ENCODE assay signal across 8 cellular contexts in the genomic region with DNA sequence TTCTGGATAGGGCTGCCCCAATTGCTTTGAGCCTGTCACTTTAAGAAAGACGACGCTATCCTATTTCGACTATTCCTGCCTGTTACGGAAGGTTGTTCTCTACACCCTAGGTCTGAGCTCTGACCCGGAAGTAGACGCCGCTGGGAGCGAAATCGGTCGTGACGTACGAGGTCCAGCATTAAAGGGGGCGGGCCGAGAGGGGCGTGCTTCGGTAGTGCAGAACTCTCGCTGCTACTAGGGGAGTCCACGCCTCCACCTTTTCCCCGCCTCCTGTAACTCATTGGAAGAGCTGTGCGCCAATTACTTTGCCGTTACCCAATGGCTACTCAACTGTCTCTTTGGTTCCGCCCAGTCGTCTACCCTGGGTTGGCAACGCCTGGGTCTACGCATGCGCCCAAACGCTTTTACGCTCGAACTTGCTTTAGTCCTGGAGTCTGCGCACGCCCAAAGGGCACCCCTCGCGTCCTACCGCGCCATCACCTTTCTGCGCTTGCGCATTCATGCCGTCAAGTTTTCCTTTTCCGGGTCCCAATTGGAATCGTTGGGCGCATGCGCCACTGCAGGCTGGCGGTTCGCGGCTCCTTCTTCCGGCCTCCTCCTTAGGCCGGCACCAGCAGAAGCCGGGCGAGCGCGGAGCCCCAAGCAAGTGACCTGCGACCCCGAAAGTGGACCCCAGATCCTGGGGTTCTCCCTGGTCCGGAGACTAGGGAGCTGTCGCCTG.
A peak's percentile ranks its signal among the peaks of the same experiment; 100 is the strongest.
DNase-seq lines count a peak whose midpoint lies in the region; ATAC-seq and TF ChIP-seq lines count a peak whose summit lies in the region.

TSS of gene PCNX3 (plus strand) at position 548 of the 721 bp plus-strand sequence. CDS start 536 bp downstream, outside the sequence.

- no peaks in the 10 kb centered on the region for H3K9me3 Mint-ChIP-seq in activated naive CD4-positive, alpha-beta T cell treated with anti-CD3 and anti-CD28 coated beads, Interleukin-2, amount 50 U/mL, for 24 hours

- H3K27me3 Mint-ChIP-seq in activated naive CD4-positive, alpha-beta T cell treated with anti-CD3 and anti-CD28 coated beads, Interleukin-2, amount 50 U/mL, for 24 hours, result no peaks in the 10 kb centered on the region

- peaks cover 42% of the 10 kb centered on the region for H3K4me1 Mint-ChIP-seq in activated naive CD4-positive, alpha-beta T cell treated with anti-CD3 and anti-CD28 coated beads, Interleukin-2, amount 50 U/mL, for 24 hours

- ATAC-seq in HG02588 (IDR thresholded peaks at IDR 0.05; ENCODE audit: unreplicated experiment) (peak; percentile 77), SK-N-SH treated with all-trans-retinoic acid at 6 μM for 48 hours (peak; percentile 88)

- peak within 1 kb of the TSS; percentile 88 for H3K27ac Mint-ChIP-seq in activated naive CD4-positive, alpha-beta T cell treated with anti-CD3 and anti-CD28 coated beads, Interleukin-2, amount 50 U/mL, for 24 hours

- DNase-seq in GM04504 (ENCODE audit: low read depth) (peak; percentile 100), NCI-H1092 (lab: John Stamatoyannopoulos, UW) (peak; percentile 100), germinal center (ENCODE audit: low spot score) (peak; percentile 100), non-pigmented ciliary epithelial cell (ENCODE audit: low read depth) (peak; percentile 100), superior temporal gyrus (ENCODE audit: extremely low spot score) (peak; percentile 100)

- peak within 1 kb of the TSS; percentile 95 for H3K4me3 Mint-ChIP-seq in activated naive CD4-positive, alpha-beta T cell treated with anti-CD3 and anti-CD28 coated beads, Interleukin-2, amount 50 U/mL, for 24 hours

- H3K36me3 Mint-ChIP-seq in activated naive CD4-positive, alpha-beta T cell treated with anti-CD3 and anti-CD28 coated beads, Interleukin-2, amount 50 U/mL, for 24 hours, result peaks cover 6% of the 10 kb centered on the region

TF ChIP-seq in SK-N-SH treated with all-trans-retinoic acid at 6 μM for 48 hours, 23 proteins besides CTCF, POLR2A, EP300 and RAD21:
- TF ChIP-seq CREB5 (CRISPR knock-in tag; IDR thresholded peaks at IDR 0.05; ENCODE audit: low read depth) (no peak), ZFP30 (CRISPR knock-in tag; IDR thresholded peaks at IDR 0.05) (no peak), CSDC2 (CRISPR knock-in tag; IDR thresholded peaks at IDR 0.05) (no peak), ZC3H10 (CRISPR knock-in tag; IDR thresholded peaks at IDR 0.05) (no peak), PPARA (CRISPR knock-in tag; IDR thresholded peaks at IDR 0.05; ENCODE audit: borderline replicate concordance) (no peak), ARNTL (CRISPR knock-in tag; IDR thresholded peaks at IDR 0.05; ENCODE audit: borderline replicate concordance, low read depth) (no peak), PATZ1 (CRISPR knock-in tag; IDR thresholded peaks at IDR 0.05; ENCODE audit: borderline replicate concordance) (no peak), ZNF8 (CRISPR knock-in tag; IDR thresholded peaks at IDR 0.05) (no peak), TOX (CRISPR knock-in tag; IDR thresholded peaks at IDR 0.05; ENCODE audit: borderline replicate concordance) (no peak), ISL1 (CRISPR knock-in tag; IDR thresholded peaks at IDR 0.05) (no peak), POU6F1 (CRISPR knock-in tag; IDR thresholded peaks at IDR 0.05; ENCODE audit: borderline replicate concordance, low read depth) (no peak), ZNF565 (CRISPR knock-in tag; conservative IDR thresholded peaks at IDR 0.05; ENCODE audit: low read depth) (no peak), RARB (CRISPR knock-in tag; IDR thresholded peaks at IDR 0.05) (no peak), TSHZ2 (CRISPR knock-in tag; IDR thresholded peaks at IDR 0.05) (no peak), ESRRG (CRISPR knock-in tag; IDR thresholded peaks at IDR 0.05) (no peak), OSR1 (CRISPR knock-in tag; IDR thresholded peaks at IDR 0.05) (no peak), TCF4 (CRISPR knock-in tag; IDR thresholded peaks at IDR 0.05; ENCODE audit: borderline replicate concordance) (no peak)
- TF ChIP-seq, protein P1, sequence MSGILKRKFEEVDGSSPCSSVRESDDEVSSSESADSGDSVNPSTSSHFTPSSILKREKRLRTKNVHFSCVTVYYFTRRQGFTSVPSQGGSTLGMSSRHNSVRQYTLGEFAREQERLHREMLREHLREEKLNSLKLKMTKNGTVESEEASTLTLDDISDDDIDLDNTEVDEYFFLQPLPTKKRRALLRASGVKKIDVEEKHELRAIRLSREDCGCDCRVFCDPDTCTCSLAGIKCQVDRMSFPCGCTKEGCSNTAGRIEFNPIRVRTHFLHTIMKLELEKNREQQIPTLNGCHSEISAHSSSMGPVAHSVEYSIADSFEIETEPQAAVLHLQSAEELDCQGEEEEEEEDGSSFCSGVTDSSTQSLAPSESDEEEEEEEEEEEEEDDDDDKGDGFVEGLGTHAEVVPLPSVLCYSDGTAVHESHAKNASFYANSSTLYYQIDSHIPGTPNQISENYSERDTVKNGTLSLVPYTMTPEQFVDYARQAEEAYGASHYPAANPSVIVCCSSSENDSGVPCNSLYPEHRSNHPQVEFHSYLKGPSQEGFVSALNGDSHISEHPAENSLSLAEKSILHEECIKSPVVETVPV (CRISPR knock-in tag; IDR thresholded peaks at IDR 0.05), result no peak

Comparison
In these comparisons a context has a peak if more than half of its experiments do, and no peak if none do; other contexts are left out.
1. Peak in every context shown above with its lines: DNase-seq and ATAC-seq.